In the genomic region with DNA sequence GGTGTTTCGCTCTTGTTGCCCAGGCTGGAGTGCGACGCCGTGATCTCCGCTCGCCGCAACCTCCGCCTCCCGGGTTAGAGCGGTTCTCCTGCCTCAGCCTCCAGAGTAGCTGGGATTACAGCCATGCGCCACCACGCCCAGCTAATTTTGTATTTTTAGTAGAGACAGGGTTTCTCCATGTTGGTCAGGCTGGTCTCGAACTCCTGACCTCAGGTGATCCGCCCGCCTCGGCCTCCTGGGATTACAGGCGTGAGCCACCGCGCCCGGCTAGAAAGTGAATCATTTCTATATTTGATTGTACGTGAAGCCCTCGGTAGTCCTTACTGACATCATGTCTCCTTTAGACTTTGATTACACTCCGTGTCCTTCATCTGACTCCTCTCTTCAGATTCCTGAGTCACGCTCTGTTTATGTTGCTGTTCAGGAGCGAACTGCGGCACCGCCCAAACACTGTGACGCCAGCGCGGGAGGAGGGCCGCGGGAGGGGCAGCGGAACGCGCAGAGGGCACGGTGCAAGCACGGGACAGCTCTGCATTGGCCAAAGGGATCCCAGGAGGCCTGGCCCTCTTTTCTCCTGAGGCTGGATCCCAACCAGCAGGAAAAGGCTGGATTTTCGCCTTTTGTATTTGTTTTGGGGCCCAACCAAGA, we compare ENCODE assay signal across 1 cellular context.
A peak's percentile ranks its signal among the peaks of the same experiment; 100 is the strongest.
TF ChIP-seq lines count a peak whose summit lies in the region.

No MANE protein-coding gene starts in this region.

TF ChIP-seq in HEK293, 187 proteins besides CTCF, POLR2A, EP300 and RAD21 (continued from another document and continues in another):
- TF ChIP-seq, protein P1, sequence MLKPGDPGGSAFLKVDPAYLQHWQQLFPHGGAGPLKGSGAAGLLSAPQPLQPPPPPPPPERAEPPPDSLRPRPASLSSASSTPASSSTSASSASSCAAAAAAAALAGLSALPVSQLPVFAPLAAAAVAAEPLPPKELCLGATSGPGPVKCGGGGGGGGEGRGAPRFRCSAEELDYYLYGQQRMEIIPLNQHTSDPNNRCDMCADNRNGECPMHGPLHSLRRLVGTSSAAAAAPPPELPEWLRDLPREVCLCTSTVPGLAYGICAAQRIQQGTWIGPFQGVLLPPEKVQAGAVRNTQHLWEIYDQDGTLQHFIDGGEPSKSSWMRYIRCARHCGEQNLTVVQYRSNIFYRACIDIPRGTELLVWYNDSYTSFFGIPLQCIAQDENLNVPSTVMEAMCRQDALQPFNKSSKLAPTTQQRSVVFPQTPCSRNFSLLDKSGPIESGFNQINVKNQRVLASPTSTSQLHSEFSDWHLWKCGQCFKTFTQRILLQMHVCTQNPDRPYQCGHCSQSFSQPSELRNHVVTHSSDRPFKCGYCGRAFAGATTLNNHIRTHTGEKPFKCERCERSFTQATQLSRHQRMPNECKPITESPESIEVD (tag by site-specific recombination; IDR thresholded peaks at IDR 0.05) = no peak; the same call in 1 of the 2 replicates
- 0 out of 2 replicates have a peak, but pooled peaks have one; percentile 66 for TF ChIP-seq GLI4 (tag by site-specific recombination; IDR thresholded peaks at IDR 0.05)
- 0 out of 2 replicates have a peak, but pooled peaks have one; percentile 70 for TF ChIP-seq ZNF561 (tag by site-specific recombination; IDR thresholded peaks at IDR 0.05; ENCODE audit: borderline replicate concordance)
- peak; percentile 96 for TF ChIP-seq ZNF394 (tag by site-specific recombination; IDR thresholded peaks at IDR 0.05; ENCODE audit: borderline replicate concordance)
- TF ChIP-seq, protein P2, sequence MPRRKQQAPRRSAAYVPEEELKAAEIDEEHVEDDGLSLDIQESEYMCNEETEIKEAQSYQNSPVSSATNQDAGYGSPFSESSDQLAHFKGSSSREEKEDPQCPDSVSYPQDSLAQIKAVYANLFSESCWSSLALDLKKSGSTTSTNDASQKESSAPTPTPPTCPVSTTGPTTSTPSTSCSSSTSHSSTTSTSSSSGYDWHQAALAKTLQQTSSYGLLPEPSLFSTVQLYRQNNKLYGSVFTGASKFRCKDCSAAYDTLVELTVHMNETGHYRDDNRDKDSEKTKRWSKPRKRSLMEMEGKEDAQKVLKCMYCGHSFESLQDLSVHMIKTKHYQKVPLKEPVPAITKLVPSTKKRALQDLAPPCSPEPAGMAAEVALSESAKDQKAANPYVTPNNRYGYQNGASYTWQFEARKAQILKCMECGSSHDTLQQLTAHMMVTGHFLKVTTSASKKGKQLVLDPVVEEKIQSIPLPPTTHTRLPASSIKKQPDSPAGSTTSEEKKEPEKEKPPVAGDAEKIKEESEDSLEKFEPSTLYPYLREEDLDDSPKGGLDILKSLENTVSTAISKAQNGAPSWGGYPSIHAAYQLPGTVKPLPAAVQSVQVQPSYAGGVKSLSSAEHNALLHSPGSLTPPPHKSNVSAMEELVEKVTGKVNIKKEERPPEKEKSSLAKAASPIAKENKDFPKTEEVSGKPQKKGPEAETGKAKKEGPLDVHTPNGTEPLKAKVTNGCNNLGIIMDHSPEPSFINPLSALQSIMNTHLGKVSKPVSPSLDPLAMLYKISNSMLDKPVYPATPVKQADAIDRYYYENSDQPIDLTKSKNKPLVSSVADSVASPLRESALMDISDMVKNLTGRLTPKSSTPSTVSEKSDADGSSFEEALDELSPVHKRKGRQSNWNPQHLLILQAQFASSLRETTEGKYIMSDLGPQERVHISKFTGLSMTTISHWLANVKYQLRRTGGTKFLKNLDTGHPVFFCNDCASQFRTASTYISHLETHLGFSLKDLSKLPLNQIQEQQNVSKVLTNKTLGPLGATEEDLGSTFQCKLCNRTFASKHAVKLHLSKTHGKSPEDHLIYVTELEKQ (tag by site-specific recombination; IDR thresholded peaks at IDR 0.05; ENCODE audit: borderline replicate concordance) = peak; percentile 90
- no peak for TF ChIP-seq RBAK (tag by site-specific recombination; IDR thresholded peaks at IDR 0.05)
- peak; percentile 90; the same call in 1 of the 2 replicates for TF ChIP-seq KLF1 (tag by site-specific recombination; IDR thresholded peaks at IDR 0.05)
- TF ChIP-seq ZNF121 (tag by site-specific recombination; IDR thresholded peaks at IDR 0.05) = peak; percentile 95
- TF ChIP-seq TRIM28 (IDR thresholded peaks at IDR 0.05; ENCODE audit: borderline replicate concordance, low read length) = peak; percentile 23; the same call in 1 of the 2 replicates
- TF ChIP-seq, protein P3, sequence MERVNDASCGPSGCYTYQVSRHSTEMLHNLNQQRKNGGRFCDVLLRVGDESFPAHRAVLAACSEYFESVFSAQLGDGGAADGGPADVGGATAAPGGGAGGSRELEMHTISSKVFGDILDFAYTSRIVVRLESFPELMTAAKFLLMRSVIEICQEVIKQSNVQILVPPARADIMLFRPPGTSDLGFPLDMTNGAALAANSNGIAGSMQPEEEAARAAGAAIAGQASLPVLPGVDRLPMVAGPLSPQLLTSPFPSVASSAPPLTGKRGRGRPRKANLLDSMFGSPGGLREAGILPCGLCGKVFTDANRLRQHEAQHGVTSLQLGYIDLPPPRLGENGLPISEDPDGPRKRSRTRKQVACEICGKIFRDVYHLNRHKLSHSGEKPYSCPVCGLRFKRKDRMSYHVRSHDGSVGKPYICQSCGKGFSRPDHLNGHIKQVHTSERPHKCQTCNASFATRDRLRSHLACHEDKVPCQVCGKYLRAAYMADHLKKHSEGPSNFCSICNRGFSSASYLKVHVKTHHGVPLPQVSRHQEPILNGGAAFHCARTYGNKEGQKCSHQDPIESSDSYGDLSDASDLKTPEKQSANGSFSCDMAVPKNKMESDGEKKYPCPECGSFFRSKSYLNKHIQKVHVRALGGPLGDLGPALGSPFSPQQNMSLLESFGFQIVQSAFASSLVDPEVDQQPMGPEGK (tag by site-specific recombination; IDR thresholded peaks at IDR 0.05) = peak; percentile 65; the same call in 1 of the 2 replicates
- TF ChIP-seq, protein P4, sequence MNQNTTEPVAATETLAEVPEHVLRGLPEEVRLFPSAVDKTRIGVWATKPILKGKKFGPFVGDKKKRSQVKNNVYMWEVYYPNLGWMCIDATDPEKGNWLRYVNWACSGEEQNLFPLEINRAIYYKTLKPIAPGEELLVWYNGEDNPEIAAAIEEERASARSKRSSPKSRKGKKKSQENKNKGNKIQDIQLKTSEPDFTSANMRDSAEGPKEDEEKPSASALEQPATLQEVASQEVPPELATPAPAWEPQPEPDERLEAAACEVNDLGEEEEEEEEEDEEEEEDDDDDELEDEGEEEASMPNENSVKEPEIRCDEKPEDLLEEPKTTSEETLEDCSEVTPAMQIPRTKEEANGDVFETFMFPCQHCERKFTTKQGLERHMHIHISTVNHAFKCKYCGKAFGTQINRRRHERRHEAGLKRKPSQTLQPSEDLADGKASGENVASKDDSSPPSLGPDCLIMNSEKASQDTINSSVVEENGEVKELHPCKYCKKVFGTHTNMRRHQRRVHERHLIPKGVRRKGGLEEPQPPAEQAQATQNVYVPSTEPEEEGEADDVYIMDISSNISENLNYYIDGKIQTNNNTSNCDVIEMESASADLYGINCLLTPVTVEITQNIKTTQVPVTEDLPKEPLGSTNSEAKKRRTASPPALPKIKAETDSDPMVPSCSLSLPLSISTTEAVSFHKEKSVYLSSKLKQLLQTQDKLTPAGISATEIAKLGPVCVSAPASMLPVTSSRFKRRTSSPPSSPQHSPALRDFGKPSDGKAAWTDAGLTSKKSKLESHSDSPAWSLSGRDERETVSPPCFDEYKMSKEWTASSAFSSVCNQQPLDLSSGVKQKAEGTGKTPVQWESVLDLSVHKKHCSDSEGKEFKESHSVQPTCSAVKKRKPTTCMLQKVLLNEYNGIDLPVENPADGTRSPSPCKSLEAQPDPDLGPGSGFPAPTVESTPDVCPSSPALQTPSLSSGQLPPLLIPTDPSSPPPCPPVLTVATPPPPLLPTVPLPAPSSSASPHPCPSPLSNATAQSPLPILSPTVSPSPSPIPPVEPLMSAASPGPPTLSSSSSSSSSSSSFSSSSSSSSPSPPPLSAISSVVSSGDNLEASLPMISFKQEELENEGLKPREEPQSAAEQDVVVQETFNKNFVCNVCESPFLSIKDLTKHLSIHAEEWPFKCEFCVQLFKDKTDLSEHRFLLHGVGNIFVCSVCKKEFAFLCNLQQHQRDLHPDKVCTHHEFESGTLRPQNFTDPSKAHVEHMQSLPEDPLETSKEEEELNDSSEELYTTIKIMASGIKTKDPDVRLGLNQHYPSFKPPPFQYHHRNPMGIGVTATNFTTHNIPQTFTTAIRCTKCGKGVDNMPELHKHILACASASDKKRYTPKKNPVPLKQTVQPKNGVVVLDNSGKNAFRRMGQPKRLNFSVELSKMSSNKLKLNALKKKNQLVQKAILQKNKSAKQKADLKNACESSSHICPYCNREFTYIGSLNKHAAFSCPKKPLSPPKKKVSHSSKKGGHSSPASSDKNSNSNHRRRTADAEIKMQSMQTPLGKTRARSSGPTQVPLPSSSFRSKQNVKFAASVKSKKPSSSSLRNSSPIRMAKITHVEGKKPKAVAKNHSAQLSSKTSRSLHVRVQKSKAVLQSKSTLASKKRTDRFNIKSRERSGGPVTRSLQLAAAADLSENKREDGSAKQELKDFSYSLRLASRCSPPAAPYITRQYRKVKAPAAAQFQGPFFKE (tag by site-specific recombination; IDR thresholded peaks at IDR 0.05; ENCODE audit: borderline replicate concordance) = no peak
- peak; percentile 96 for TF ChIP-seq ZBTB1 (tag by site-specific recombination; IDR thresholded peaks at IDR 0.05)
- peak; percentile 39; the same call in 1 of the 2 replicates for TF ChIP-seq PRDM1 (tag by site-specific recombination; IDR thresholded peaks at IDR 0.05)
- peak; percentile 94 for TF ChIP-seq KLF8 (tag by site-specific recombination; IDR thresholded peaks at IDR 0.05)
- TF ChIP-seq ZNF785 (tag by site-specific recombination; IDR thresholded peaks at IDR 0.05) = peak; percentile 79
- TF ChIP-seq, protein P5, sequence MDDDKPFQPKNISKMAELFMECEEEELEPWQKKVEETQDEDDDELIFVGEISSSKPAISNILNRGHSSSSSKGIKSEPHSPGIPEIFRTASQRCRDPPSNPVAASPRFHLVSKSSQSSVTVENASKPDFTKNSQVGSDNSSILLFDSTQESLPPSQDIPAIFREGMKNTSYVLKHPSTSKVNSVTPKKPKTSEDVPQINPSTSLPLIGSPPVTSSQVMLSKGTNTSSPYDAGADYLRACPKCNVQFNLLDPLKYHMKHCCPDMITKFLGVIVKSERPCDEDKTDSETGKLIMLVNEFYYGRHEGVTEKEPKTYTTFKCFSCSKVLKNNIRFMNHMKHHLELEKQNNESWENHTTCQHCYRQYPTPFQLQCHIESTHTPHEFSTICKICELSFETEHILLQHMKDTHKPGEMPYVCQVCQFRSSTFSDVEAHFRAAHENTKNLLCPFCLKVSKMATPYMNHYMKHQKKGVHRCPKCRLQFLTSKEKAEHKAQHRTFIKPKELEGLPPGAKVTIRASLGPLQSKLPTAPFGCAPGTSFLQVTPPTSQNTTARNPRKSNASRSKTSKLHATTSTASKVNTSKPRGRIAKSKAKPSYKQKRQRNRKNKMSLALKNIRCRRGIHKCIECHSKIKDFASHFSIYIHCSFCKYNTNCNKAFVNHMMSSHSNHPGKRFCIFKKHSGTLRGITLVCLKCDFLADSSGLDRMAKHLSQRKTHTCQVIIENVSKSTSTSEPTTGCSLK (tag by site-specific recombination; IDR thresholded peaks at IDR 0.05) = no peak
- peak; percentile 75 for TF ChIP-seq ZXDB (tag by site-specific recombination; IDR thresholded peaks at IDR 0.05)
- no peak for TF ChIP-seq ZNF549 (tag by site-specific recombination; IDR thresholded peaks at IDR 0.05)
- peak; percentile 86 for TF ChIP-seq ZSCAN23 (tag by site-specific recombination; IDR thresholded peaks at IDR 0.05)
- TF ChIP-seq ZNF654 (tag by site-specific recombination; IDR thresholded peaks at IDR 0.05; ENCODE audit: low read depth) = 0 out of 2 replicates have a peak, but pooled peaks have one; percentile 5
- peak; percentile 90 for TF ChIP-seq KLF10 (tag by site-specific recombination; IDR thresholded peaks at IDR 0.05)
- TF ChIP-seq, protein P6, sequence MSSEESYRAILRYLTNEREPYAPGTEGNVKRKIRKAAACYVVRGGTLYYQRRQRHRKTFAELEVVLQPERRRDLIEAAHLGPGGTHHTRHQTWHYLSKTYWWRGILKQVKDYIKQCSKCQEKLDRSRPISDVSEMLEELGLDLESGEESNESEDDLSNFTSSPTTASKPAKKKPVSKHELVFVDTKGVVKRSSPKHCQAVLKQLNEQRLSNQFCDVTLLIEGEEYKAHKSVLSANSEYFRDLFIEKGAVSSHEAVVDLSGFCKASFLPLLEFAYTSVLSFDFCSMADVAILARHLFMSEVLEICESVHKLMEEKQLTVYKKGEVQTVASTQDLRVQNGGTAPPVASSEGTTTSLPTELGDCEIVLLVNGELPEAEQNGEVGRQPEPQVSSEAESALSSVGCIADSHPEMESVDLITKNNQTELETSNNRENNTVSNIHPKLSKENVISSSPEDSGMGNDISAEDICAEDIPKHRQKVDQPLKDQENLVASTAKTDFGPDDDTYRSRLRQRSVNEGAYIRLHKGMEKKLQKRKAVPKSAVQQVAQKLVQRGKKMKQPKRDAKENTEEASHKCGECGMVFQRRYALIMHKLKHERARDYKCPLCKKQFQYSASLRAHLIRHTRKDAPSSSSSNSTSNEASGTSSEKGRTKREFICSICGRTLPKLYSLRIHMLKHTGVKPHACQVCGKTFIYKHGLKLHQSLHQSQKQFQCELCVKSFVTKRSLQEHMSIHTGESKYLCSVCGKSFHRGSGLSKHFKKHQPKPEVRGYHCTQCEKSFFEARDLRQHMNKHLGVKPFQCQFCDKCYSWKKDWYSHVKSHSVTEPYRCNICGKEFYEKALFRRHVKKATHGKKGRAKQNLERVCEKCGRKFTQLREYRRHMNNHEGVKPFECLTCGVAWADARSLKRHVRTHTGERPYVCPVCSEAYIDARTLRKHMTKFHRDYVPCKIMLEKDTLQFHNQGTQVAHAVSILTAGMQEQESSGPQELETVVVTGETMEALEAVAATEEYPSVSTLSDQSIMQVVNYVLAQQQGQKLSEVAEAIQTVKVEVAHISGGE (tag by site-specific recombination; conservative IDR thresholded peaks at IDR 0.05; ENCODE audit: low read depth) = 0 out of 2 replicates have a peak, but pooled peaks have one; percentile 14
- TF ChIP-seq, protein P7, sequence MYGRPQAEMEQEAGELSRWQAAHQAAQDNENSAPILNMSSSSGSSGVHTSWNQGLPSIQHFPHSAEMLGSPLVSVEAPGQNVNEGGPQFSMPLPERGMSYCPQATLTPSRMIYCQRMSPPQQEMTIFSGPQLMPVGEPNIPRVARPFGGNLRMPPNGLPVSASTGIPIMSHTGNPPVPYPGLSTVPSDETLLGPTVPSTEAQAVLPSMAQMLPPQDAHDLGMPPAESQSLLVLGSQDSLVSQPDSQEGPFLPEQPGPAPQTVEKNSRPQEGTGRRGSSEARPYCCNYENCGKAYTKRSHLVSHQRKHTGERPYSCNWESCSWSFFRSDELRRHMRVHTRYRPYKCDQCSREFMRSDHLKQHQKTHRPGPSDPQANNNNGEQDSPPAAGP (tag by site-specific recombination; IDR thresholded peaks at IDR 0.05) = peak; percentile 94
- TF ChIP-seq ZIC2 (tag by site-specific recombination; IDR thresholded peaks at IDR 0.05) = no peak; the same call in 1 of the 2 replicates
- TF ChIP-seq ZNF221 (tag by site-specific recombination; IDR thresholded peaks at IDR 0.05; ENCODE audit: borderline replicate concordance) = no peak
- peak; percentile 46 for TF ChIP-seq ZNF2 (tag by site-specific recombination; IDR thresholded peaks at IDR 0.05)
- TF ChIP-seq ZNF10 (tag by site-specific recombination; IDR thresholded peaks at IDR 0.05) = peak; percentile 89
- peak; percentile 27 for TF ChIP-seq ZNF623 (tag by site-specific recombination; IDR thresholded peaks at IDR 0.05)
- no peak for TF ChIP-seq ZNF544 (tag by site-specific recombination; IDR thresholded peaks at IDR 0.05)
- TF ChIP-seq, protein P8, sequence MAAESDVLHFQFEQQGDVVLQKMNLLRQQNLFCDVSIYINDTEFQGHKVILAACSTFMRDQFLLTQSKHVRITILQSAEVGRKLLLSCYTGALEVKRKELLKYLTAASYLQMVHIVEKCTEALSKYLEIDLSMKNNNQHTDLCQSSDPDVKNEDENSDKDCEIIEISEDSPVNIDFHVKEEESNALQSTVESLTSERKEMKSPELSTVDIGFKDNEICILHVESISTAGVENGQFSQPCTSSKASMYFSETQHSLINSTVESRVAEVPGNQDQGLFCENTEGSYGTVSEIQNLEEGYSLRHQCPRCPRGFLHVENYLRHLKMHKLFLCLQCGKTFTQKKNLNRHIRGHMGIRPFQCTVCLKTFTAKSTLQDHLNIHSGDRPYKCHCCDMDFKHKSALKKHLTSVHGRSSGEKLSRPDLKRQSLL (tag by site-specific recombination; IDR thresholded peaks at IDR 0.05) = peak; percentile 82
